2 cellular contexts compared by ENCODE assay signal in genomic region chr6:15551798-15552197, GRCh38.
TF ChIP-seq lines count a peak whose summit lies in the region.

No MANE protein-coding gene starts in this region.

TF ChIP-seq in IMR-90, 13 proteins besides CTCF, POLR2A, EP300 and RAD21 (continued from another document):
- no peak for TF ChIP-seq RCOR1 (IDR thresholded peaks at IDR 0.05; ENCODE audit: insufficient replicate concordance, low read length)
- no peak for TF ChIP-seq NFE2L2 (IDR thresholded peaks at IDR 0.05; ENCODE audit: low read depth, low read length)
- TF ChIP-seq BHLHE40 (IDR thresholded peaks at IDR 0.05; ENCODE audit: low read depth, low read length) = no peak
- no peak for TF ChIP-seq SMC3 (IDR thresholded peaks at IDR 0.05; ENCODE audit: low read depth, low read length)
- no peak for TF ChIP-seq FOS (IDR thresholded peaks at IDR 0.05; ENCODE audit: low read depth, low read length)
- TF ChIP-seq MXI1 (IDR thresholded peaks at IDR 0.05; ENCODE audit: borderline replicate concordance, low read depth, low read length) = no peak
- TF ChIP-seq MAZ (IDR thresholded peaks at IDR 0.05; ENCODE audit: borderline replicate concordance, low read depth, low read length) = no peak
- TF ChIP-seq ELK1 (IDR thresholded peaks at IDR 0.05; ENCODE audit: borderline replicate concordance, low read depth, low read length) = no peak
- no peak for TF ChIP-seq CEBPB (IDR thresholded peaks at IDR 0.05; ENCODE audit: low read depth, low read length)
- no peak for TF ChIP-seq MAFK (IDR thresholded peaks at IDR 0.05; ENCODE audit: low read depth, low read length)
TF ChIP-seq in IMR-90: peak in this region for 0.

TF ChIP-seq in K562, 482 proteins besides CTCF, POLR2A, EP300 and RAD21 (continued from another document and continues in another):
- TF ChIP-seq ATF3 (IDR thresholded peaks at IDR 0.05) = no peak
- no peak for TF ChIP-seq ATF3 (CRISPR knock-in tag; conservative IDR thresholded peaks at IDR 0.05)
- TF ChIP-seq SMAD2 (IDR thresholded peaks at IDR 0.05; ENCODE audit: low read depth, low read length) = no peak
- TF ChIP-seq ZNF75A (CRISPR knock-in tag; IDR thresholded peaks at IDR 0.05) = 0 out of 2 replicates have a peak, but pooled peaks have one; percentile 31
- TF ChIP-seq KAT8 (IDR thresholded peaks at IDR 0.05; ENCODE audit: low read depth) = no peak
- no peak for TF ChIP-seq NCOA6 (IDR thresholded peaks at IDR 0.05)
- no peak for TF ChIP-seq ZSCAN32 (CRISPR knock-in tag; IDR thresholded peaks at IDR 0.05)
- TF ChIP-seq RFX1 (IDR thresholded peaks at IDR 0.05) = no peak
- TF ChIP-seq ZNF277 (CRISPR knock-in tag; IDR thresholded peaks at IDR 0.05; ENCODE audit: borderline replicate concordance) = no peak
- TF ChIP-seq MAZ (CRISPR knock-in tag; conservative IDR thresholded peaks at IDR 0.05 in 1 of 2, IDR thresholded peaks at IDR 0.05 in 1 of 2) = peak in 1 of 2 experiments; percentile 44; a peak in 1 of 4 replicates
- peak; percentile 83; the same call in 1 of the 2 replicates for TF ChIP-seq ZBTB9 (CRISPR knock-in tag; IDR thresholded peaks at IDR 0.05)
- peak; percentile 59 for TF ChIP-seq CXXC5 (CRISPR knock-in tag; IDR thresholded peaks at IDR 0.05)
- TF ChIP-seq CHD1 (IDR thresholded peaks at IDR 0.05; ENCODE audit: low read length) = no peak
- TF ChIP-seq TSHZ1 (CRISPR knock-in tag; IDR thresholded peaks at IDR 0.05) = no peak
- TF ChIP-seq ZNF280A (IDR thresholded peaks at IDR 0.05; ENCODE audit: low read depth, partially characterized antibody) = no peak
- TF ChIP-seq ATF4 (CRISPR knock-in tag; IDR thresholded peaks at IDR 0.05) = no peak
- no peak for TF ChIP-seq ZFP1 (CRISPR knock-in tag; IDR thresholded peaks at IDR 0.05)
- TF ChIP-seq ZBTB17 (CRISPR knock-in tag; IDR thresholded peaks at IDR 0.05) = 0 out of 2 replicates have a peak, but pooled peaks have one; percentile 27
- TF ChIP-seq FOXA3 (CRISPR knock-in tag; conservative IDR thresholded peaks at IDR 0.05 in 1 of 2, IDR thresholded peaks at IDR 0.05 in 1 of 2) = peak in 1 of 2 experiments; percentile 63; a peak in 2 of 4 replicates
- TF ChIP-seq L3MBTL2 (IDR thresholded peaks at IDR 0.05) = 0 out of 2 replicates have a peak, but pooled peaks have one; percentile 14
- no peak for TF ChIP-seq KAT7 (CRISPR knock-in tag; IDR thresholded peaks at IDR 0.05; ENCODE audit: borderline replicate concordance)
- no peak for TF ChIP-seq CLOCK (CRISPR knock-in tag; IDR thresholded peaks at IDR 0.05; ENCODE audit: borderline replicate concordance)
- no peak for TF ChIP-seq NFRKB (IDR thresholded peaks at IDR 0.05; ENCODE audit: low read depth)
- TF ChIP-seq ZNF583 (CRISPR knock-in tag; IDR thresholded peaks at IDR 0.05) = 0 out of 2 replicates have a peak, but pooled peaks have one; percentile 70
- no peak for TF ChIP-seq ZNF551 (CRISPR knock-in tag; IDR thresholded peaks at IDR 0.05)
- peak; percentile 12; the same call in 1 of the 2 replicates for TF ChIP-seq TCF3 (CRISPR knock-in tag; IDR thresholded peaks at IDR 0.05)
- no peak for TF ChIP-seq ZNF232 (CRISPR knock-in tag; IDR thresholded peaks at IDR 0.05)
- TF ChIP-seq OTX1 (CRISPR knock-in tag; IDR thresholded peaks at IDR 0.05) = no peak
- no peak for TF ChIP-seq ZNF584 (CRISPR knock-in tag; IDR thresholded peaks at IDR 0.05; ENCODE audit: low read depth)
- no peak for TF ChIP-seq U2AF1 (optimal IDR thresholded peaks at IDR 0.05; ENCODE audit: low read depth, low read length)
- no peak for TF ChIP-seq ZNF398 (CRISPR knock-in tag; IDR thresholded peaks at IDR 0.05)
- TF ChIP-seq PHF8 (IDR thresholded peaks at IDR 0.05; ENCODE audit: borderline replicate concordance, low read length) = no peak
- no peak for TF ChIP-seq ZHX1 (conservative IDR thresholded peaks at IDR 0.05; ENCODE audit: low read length)
- peak; percentile 51 for TF ChIP-seq CBFA2T3 (IDR thresholded peaks at IDR 0.05)
- no peak for TF ChIP-seq SRSF7 (optimal IDR thresholded peaks at IDR 0.05; ENCODE audit: low read depth, low read length)
- TF ChIP-seq ZNF384 (IDR thresholded peaks at IDR 0.05; ENCODE audit: low read depth, low read length) = no peak
- no peak for TF ChIP-seq ZNF143 (CRISPR knock-in tag; IDR thresholded peaks at IDR 0.05)
- no peak for TF ChIP-seq CREB3 (tag; conservative IDR thresholded peaks at IDR 0.05; ENCODE audit: low read depth)
- no peak for TF ChIP-seq CBFB (CRISPR knock-in tag; IDR thresholded peaks at IDR 0.05)
- 0 out of 2 replicates have a peak, but pooled peaks have one; percentile 32 for TF ChIP-seq ZNF134 (CRISPR knock-in tag; conservative IDR thresholded peaks at IDR 0.05)
- TF ChIP-seq ZNF785 (CRISPR knock-in tag; IDR thresholded peaks at IDR 0.05) = no peak
- 0 out of 2 replicates have a peak, but pooled peaks have one; percentile 10 for TF ChIP-seq ZFX (CRISPR knock-in tag; IDR thresholded peaks at IDR 0.05)
